ENCODE assay signal across 18 cellular contexts in genomic region chr11:77440678-77441077, GRCh38.
"Had no signal": no experiment of that assay in that cellular context is flagged by ENCODE, and none has a peak within 500 bp of the region (broad histone marks: within the 10 kb centered on the region; RNA-seq: fewer than 3 reads in every experiment).

No MANE protein-coding gene starts in this region.

- H3K27ac Mint-ChIP-seq: stimulated activated naive B cell treated with anti-CD40 and anti-IgM and Interleukin-4, amounts not matched to agents 10 μg/mL and 1 μg/mL and 100 μg/mL, for 72 hours had no signal

- H3K9me3 ChIP-seq: esophagus muscularis mucosa, gastrocnemius medialis, mucosa of descending colon, spleen, stomach, thoracic aorta, transverse colon had no signal

- H3K36me3 ChIP-seq: esophagus muscularis mucosa, gastrocnemius medialis, spleen, stomach, thoracic aorta, transverse colon had no signal

- H3K27ac ChIP-seq: epithelial cell of prostate, esophagus muscularis mucosa, gastrocnemius medialis, spleen, stomach, thoracic aorta, transverse colon had no signal

- ATAC-seq: gastrocnemius medialis; naive thymus-derived CD8-positive, alpha-beta T cell; sciatic nerve; stimulated activated naive B cell treated with anti-CD40 and anti-IgM and Interleukin-4, amounts not matched to agents 10 μg/mL and 1 μg/mL and 100 μg/mL, for 72 hours had no signal

- H3K27me3 Mint-ChIP-seq: naive thymus-derived CD8-positive, alpha-beta T cell had no signal

- H3K27me3 ChIP-seq: esophagus muscularis mucosa, gastrocnemius medialis, spleen, stomach, transverse colon had no signal

- H3K36me3 Mint-ChIP-seq: naive thymus-derived CD8-positive, alpha-beta T cell; stimulated activated naive B cell treated with anti-CD40 and anti-IgM and Interleukin-4, amounts not matched to agents 10 μg/mL and 1 μg/mL and 100 μg/mL, for 72 hours had no signal

- H3K4me3 ChIP-seq: esophagus muscularis mucosa, gastrocnemius medialis, mucosa of descending colon, spleen, stomach, thoracic aorta, transverse colon had no signal

- DNase-seq: effector memory CD4-positive, alpha-beta T cell; gastrocnemius medialis; mammary epithelial cell; mucosa of descending colon; naive thymus-derived CD8-positive, alpha-beta T cell; posterior cingulate gyrus; spleen; stimulated activated CD4-positive, alpha-beta T cell treated with anti-CD3 and anti-CD28 coated beads, Interleukin-15, amount 100 ng/mL, for 24 hours; stimulated activated CD4-positive, alpha-beta T cell treated with anti-CD3 and anti-CD28 coated beads, Interleukin-1b, Interleukin-23, amount 100 ng/mL, for 48 hours; stimulated activated CD4-positive, alpha-beta T cell treated with anti-CD3 and anti-CD28 coated beads, Interleukin-4, amount 100 ng/mL, for 24 hours; stimulated activated naive B cell treated with anti-CD40 and anti-IgM and Interleukin-4, amounts not matched to agents 10 μg/mL and 1 μg/mL and 100 μg/mL, for 72 hours; stomach; substantia nigra; transverse colon had no signal

- H3K9me3 Mint-ChIP-seq: naive thymus-derived CD8-positive, alpha-beta T cell; stimulated activated naive B cell treated with anti-CD40 and anti-IgM and Interleukin-4, amounts not matched to agents 10 μg/mL and 1 μg/mL and 100 μg/mL, for 72 hours had no signal

- H3K4me3 Mint-ChIP-seq: naive thymus-derived CD8-positive, alpha-beta T cell; stimulated activated naive B cell treated with anti-CD40 and anti-IgM and Interleukin-4, amounts not matched to agents 10 μg/mL and 1 μg/mL and 100 μg/mL, for 72 hours had no signal
